ENCODE assay signal across 7 cellular contexts in genomic region chr22:23913306-23913660, GRCh38. TPM values are rescaled to one million over a fixed set of nuclear protein-coding genes. Genes with fewer than 3 reads are reported as not detected.
DNase-seq lines count a peak whose midpoint lies in the region; ATAC-seq and TF ChIP-seq lines count a peak whose summit lies in the region.

No MANE protein-coding gene starts in this region.

- DNase-seq in NCI-H69 (lab: John Stamatoyannopoulos, UW) (peak; percentile 54), ovary (peak in 1 of 5 donors; percentile 14), Ammon's horn (ENCODE audit: low spot score) (no peak), omental fat pad (ENCODE audit: low spot score) (no peak)
- DNase-seq in effector memory CD4-positive, alpha-beta T cell = no peak

- 0 to 3% (median 3%) methylated on average over 1 of the region's 1 CpG for WGBS in ovary, 3 donors

- intact Hi-C loops in ovary (cut with DNase I) = loop anchor here in 1 of 4 donors (10.0 kb wide), 1 partner anchor 48 kb away; no protein-coding TSS in a partner anchor

- peak; percentile 2 for ATAC-seq in GM19438 (IDR thresholded peaks at IDR 0.05; ENCODE audit: low read depth, unreplicated experiment)
- ATAC-seq in HG03521 (IDR thresholded peaks at IDR 0.05; ENCODE audit: unreplicated experiment) = no peak
- ATAC-seq in omental fat pad (ENCODE audit: low FRiP score) = no peak

- H3K36me3 ChIP-seq in effector memory CD4-positive, alpha-beta T cell (ENCODE audit: control insufficient read depth, insufficient read depth, low read length) = no peaks in the 10 kb centered on the region
- H3K36me3 ChIP-seq in ovary = no peaks in the 10 kb centered on the region

- H3K4me1 ChIP-seq in effector memory CD4-positive, alpha-beta T cell (ENCODE audit: control insufficient read depth, insufficient read depth, low read length, poor library complexity, severe bottlenecking) = peaks cover 6% of the 10 kb centered on the region
- H3K4me1 ChIP-seq in ovary (ENCODE audit: insufficient read depth) = peaks cover 6% of the 10 kb centered on the region

- no peaks in the 10 kb centered on the region for H3K9me3 ChIP-seq in effector memory CD4-positive, alpha-beta T cell (ENCODE audit: control insufficient read depth, low read length)
- no peaks in the 10 kb centered on the region for H3K9me3 ChIP-seq in ovary

- TF ChIP-seq CTCF in ovary (IDR thresholded peaks at IDR 0.05) (no peak), omental fat pad (IDR thresholded peaks at IDR 0.05) (no peak)

- H3K4me3 ChIP-seq in effector memory CD4-positive, alpha-beta T cell (ENCODE audit: insufficient read depth, low read depth, low read length, poor library complexity, severe bottlenecking) = peak overlapping the region; percentile 70
- H3K4me3 ChIP-seq in ovary = peak overlapping the region; percentile 59

- TF ChIP-seq EP300 in ovary (IDR thresholded peaks at IDR 0.05) = no peak

- H3K27me3 ChIP-seq in effector memory CD4-positive, alpha-beta T cell (replicated peaks; ENCODE audit: control insufficient read depth, insufficient read depth, low read length, poor library complexity, severe bottlenecking) = no peaks in the 10 kb centered on the region
- no peaks in the 10 kb centered on the region for H3K27me3 ChIP-seq in ovary

- TF ChIP-seq POLR2A in ovary (IDR thresholded peaks at IDR 0.05) = no peak

- H3K27ac ChIP-seq in effector memory CD4-positive, alpha-beta T cell (ENCODE audit: insufficient read depth, low read length, poor library complexity, severe bottlenecking) = peak overlapping the region; percentile 80
- H3K27ac ChIP-seq in ovary = peak overlapping the region in 1 of 2 donors; percentile 75

RNA-seq across cellular contexts. Expression of gene MIF, which starts 19.1 kb away (rescaled TPM):
- total RNA-seq in ovary (100 to 1,000 TPM; 194 to 426 (median 362) TPM), omental fat pad (100 to 1,000 TPM; 136 to 255 (median 235) TPM)
- polyA plus RNA-seq in ovary = 100 to 1,000 TPM in 1 of 2 donors, 1 to 10 TPM in 1; 1.1 to 289 TPM

RNA-seq across cellular contexts. Expression of gene GSTT2B, which starts 47.7 kb away (rescaled TPM):
- total RNA-seq in ovary (10 to 100 TPM in 6 of 7 donors, 1 to 10 TPM in 1; 5.8 to 20.9 (median 14.1) TPM), omental fat pad (1 to 10 TPM in 3 of 4 donors, under 1 TPM in 1; 0.95 to 7.7 (median 3.3) TPM)
- 10 to 100 TPM; 11.1 to 11.8 TPM for polyA plus RNA-seq in ovary

RNA-seq across cellular contexts. Expression of gene DDTL, which starts 53.4 kb away (rescaled TPM):
- total RNA-seq in ovary (1 to 10 TPM in 5 of 7 donors, not detected in 2; 2.8 to 5.1 (median 3.4) TPM), omental fat pad (1 to 10 TPM in 1 of 4 donors, under 1 TPM in 1, not detected in 2; 0.84 to 1.1 TPM)
- polyA plus RNA-seq in ovary = 1 to 10 TPM; 1.4 to 1.6 TPM

RNA-seq across cellular contexts. Expression of gene SLC2A11, which starts 55.6 kb away (rescaled TPM):
- total RNA-seq in ovary (10 to 100 TPM; 14.2 to 25.3 (median 17.2) TPM), omental fat pad (1 to 10 TPM; 3.1 to 9.2 (median 7.5) TPM)
- 10 to 100 TPM; 13.7 to 15.0 TPM for polyA plus RNA-seq in ovary
